In the genomic region with DNA sequence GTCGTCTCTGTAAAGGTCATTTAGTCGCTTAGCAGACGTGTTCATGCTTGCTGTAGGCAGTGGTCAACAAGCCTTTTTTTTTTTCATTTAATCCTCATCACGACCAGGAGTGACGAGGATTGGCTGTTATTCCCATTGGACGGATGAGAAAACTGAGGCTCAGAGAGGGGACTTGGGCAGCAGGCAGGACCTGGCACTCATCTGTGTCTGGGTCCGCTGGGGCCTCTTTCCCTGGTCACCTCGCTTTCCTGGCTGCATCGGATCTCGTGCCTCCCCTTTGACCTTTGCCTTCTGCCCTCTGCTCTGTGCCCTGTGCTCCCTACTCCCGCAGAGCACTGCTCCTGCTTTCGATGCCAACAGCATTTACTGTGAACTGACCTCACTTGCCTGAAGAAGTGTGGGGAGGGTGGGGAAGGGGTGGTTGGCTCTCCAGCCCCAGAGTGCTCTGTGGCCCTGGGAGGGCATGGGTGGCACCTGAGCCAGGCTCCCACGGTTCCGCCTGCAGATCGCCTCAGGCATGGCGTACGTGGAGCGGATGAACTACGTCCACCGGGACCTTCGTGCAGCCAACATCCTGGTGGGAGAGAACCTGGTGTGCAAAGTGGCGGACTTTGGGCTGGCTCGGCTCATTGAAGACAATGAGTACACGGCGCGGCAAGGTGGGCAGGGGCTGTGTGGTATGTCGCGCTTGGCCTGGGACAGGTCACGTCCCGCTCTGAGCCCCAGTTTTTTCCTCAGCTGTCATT, we compare ENCODE assay signal across 1 cellular context.
TF ChIP-seq lines count a peak whose summit lies in the region.

No MANE protein-coding gene starts in this region.

TF ChIP-seq in K562, 482 proteins besides CTCF, POLR2A, EP300 and RAD21 (continued from another document):
- TF ChIP-seq ARID2 (IDR thresholded peaks at IDR 0.05), result no peak
- no peak for TF ChIP-seq GMEB1 (CRISPR knock-in tag; IDR thresholded peaks at IDR 0.05)
- no peak for TF ChIP-seq NEUROD1 (IDR thresholded peaks at IDR 0.05; ENCODE audit: borderline replicate concordance, low read depth, low read length, partially characterized antibody)
- TF ChIP-seq, protein P1, sequence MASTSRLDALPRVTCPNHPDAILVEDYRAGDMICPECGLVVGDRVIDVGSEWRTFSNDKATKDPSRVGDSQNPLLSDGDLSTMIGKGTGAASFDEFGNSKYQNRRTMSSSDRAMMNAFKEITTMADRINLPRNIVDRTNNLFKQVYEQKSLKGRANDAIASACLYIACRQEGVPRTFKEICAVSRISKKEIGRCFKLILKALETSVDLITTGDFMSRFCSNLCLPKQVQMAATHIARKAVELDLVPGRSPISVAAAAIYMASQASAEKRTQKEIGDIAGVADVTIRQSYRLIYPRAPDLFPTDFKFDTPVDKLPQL (IDR thresholded peaks at IDR 0.05; ENCODE audit: extremely low read depth, insufficient read length), result no peak
- TF ChIP-seq ZNF785 (CRISPR knock-in tag; IDR thresholded peaks at IDR 0.05), result no peak
- no peak for TF ChIP-seq JUNB (CRISPR knock-in tag; conservative IDR thresholded peaks at IDR 0.05)
- TF ChIP-seq SMARCC2 (IDR thresholded peaks at IDR 0.05; ENCODE audit: low read depth), result no peak
- TF ChIP-seq DMBX1 (CRISPR knock-in tag; IDR thresholded peaks at IDR 0.05; ENCODE audit: borderline replicate concordance), result no peak
- TF ChIP-seq SAFB (IDR thresholded peaks at IDR 0.05; ENCODE audit: borderline replicate concordance, low read depth, low read length), result no peak
- TF ChIP-seq XRCC4 (IDR thresholded peaks at IDR 0.05; ENCODE audit: extremely low read depth, insufficient read depth, insufficient read length), result no peak
- no peak for TF ChIP-seq GATAD2A (IDR thresholded peaks at IDR 0.05)
- no peak for TF ChIP-seq KDM5B (IDR thresholded peaks at IDR 0.05; ENCODE audit: insufficient replicate concordance, low read depth, low read length)
- no peak for TF ChIP-seq CHAMP1 (IDR thresholded peaks at IDR 0.05)
- TF ChIP-seq, protein P2, sequence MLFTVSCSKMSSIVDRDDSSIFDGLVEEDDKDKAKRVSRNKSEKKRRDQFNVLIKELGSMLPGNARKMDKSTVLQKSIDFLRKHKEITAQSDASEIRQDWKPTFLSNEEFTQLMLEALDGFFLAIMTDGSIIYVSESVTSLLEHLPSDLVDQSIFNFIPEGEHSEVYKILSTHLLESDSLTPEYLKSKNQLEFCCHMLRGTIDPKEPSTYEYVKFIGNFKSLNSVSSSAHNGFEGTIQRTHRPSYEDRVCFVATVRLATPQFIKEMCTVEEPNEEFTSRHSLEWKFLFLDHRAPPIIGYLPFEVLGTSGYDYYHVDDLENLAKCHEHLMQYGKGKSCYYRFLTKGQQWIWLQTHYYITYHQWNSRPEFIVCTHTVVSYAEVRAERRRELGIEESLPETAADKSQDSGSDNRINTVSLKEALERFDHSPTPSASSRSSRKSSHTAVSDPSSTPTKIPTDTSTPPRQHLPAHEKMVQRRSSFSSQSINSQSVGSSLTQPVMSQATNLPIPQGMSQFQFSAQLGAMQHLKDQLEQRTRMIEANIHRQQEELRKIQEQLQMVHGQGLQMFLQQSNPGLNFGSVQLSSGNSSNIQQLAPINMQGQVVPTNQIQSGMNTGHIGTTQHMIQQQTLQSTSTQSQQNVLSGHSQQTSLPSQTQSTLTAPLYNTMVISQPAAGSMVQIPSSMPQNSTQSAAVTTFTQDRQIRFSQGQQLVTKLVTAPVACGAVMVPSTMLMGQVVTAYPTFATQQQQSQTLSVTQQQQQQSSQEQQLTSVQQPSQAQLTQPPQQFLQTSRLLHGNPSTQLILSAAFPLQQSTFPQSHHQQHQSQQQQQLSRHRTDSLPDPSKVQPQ (CRISPR knock-in tag; IDR thresholded peaks at IDR 0.05; ENCODE audit: borderline replicate concordance), result no peak
- no peak for TF ChIP-seq KDM1A (IDR thresholded peaks at IDR 0.05)
- TF ChIP-seq LCOR (CRISPR knock-in tag; IDR thresholded peaks at IDR 0.05), result no peak
- no peak for TF ChIP-seq NR2C2 (CRISPR knock-in tag; IDR thresholded peaks at IDR 0.05)
- TF ChIP-seq NR2C2 (tag; IDR thresholded peaks at IDR 0.05), result peak; percentile 80
- no peak for TF ChIP-seq ZFX (CRISPR knock-in tag; IDR thresholded peaks at IDR 0.05)
- TF ChIP-seq ZNF121 (CRISPR knock-in tag; conservative IDR thresholded peaks at IDR 0.05), result no peak
